In genomic region chr5:3518576-3518975, GRCh38 we compare ENCODE assay signal across 1 cellular context.
TF ChIP-seq lines count a peak whose summit lies in the region.

No MANE protein-coding gene starts in this region.

TF ChIP-seq in H1, 55 proteins besides CTCF, POLR2A, EP300 and RAD21:
- TF ChIP-seq TEAD4 (IDR thresholded peaks at IDR 0.05; ENCODE audit: low read depth, low read length): no peak
- TF ChIP-seq KDM5A (IDR thresholded peaks at IDR 0.05; ENCODE audit: low read length): no peak
- no peak for TF ChIP-seq CBX5 (IDR thresholded peaks at IDR 0.05; ENCODE audit: low read depth, low read length)
- TF ChIP-seq PHF8 (conservative IDR thresholded peaks at IDR 0.05; ENCODE audit: low read depth, low read length): no peak
- TF ChIP-seq SP2 (IDR thresholded peaks at IDR 0.05; ENCODE audit: low read length): no peak
